In the genomic region with DNA sequence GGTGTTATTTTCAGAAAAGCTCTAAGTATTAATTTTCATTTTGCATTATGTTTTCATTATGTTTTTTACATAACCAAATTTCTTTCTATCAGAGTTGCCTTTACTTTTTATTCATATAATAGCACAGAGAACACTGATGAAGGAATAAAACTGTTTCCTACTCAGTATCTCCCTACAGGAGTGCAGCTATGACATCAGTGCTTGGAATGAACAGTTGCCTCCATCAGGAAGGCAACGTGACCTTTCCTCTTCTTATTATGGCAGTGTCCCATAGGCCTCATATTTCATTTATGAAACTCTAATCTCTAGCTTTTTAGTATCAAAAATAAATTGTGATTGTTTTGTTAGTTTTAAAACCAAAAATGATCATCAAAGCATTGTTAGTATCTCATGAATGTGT, we compare ENCODE assay signal across 23 cellular contexts.
DNase-seq lines count a peak whose midpoint lies in the region; FAIRE-seq and TF ChIP-seq lines count a peak whose summit lies in the region.
"Had no signal": no experiment of that assay in that cellular context is flagged by ENCODE, and none has a peak within 500 bp of the region (broad histone marks: within the 10 kb centered on the region; RNA-seq: fewer than 3 reads in every experiment).

No MANE protein-coding gene starts in this region.

- H3K27me3 ChIP-seq in GM23248 (replicated peaks; ENCODE audit: insufficient read depth) (no peaks in the 10 kb centered on the region), brain microvascular endothelial cell (replicated peaks) (no peaks in the 10 kb centered on the region), osteoblast (ENCODE audit: insufficient read depth, low read length) (no peaks in the 10 kb centered on the region), H7 (ENCODE audit: control insufficient read depth, insufficient read depth, low read length) (no peaks in the 10 kb centered on the region), small intestine (ENCODE audit: control insufficient read depth in 2 of 2, insufficient read depth in 2 of 2, low read length in 2 of 2) (no peaks in the 10 kb centered on the region)

- H3F3A ChIP-seq in GM23248 (ENCODE audit: insufficient read depth) = no peaks in the 10 kb centered on the region

- H3K4me2 ChIP-seq in GM23248 (ENCODE audit: unreplicated experiment) = no peak overlapping the region
- H3K4me2 ChIP-seq in osteoblast (ENCODE audit: insufficient read depth, low read length) = no peak overlapping the region
- H3K4me2 ChIP-seq: SK-N-SH had no signal

- no peak for FAIRE-seq in small intestine (lab: Jason Lieb, UNC)
- FAIRE-seq: H1, HepG2 had no signal

- H3K9ac ChIP-seq in GM23248 = no peak overlapping the region
- H3K9ac ChIP-seq: SK-N-SH had no signal

- in situ Hi-C loops in GM23248 (cut with MboI) (loop anchor here (25.0 kb wide), 1 partner anchor 803 kb away; a partner anchor contains a TSS), brain microvascular endothelial cell (cut with HindIII; ENCODE audit: low pct_ligation_motif_present, low sequenced_read_pairs) (no loop called here), GM13976 (cut with MboI; ENCODE audit: low sequenced_read_pairs, unreplicated experiment) (loop anchor here (25.0 kb wide), 1 partner anchor 803 kb away; a partner anchor contains a TSS)

- H3K9me3 ChIP-seq in GM23248 (ENCODE audit: low read depth) (no peaks in the 10 kb centered on the region), osteoblast (ENCODE audit: low read depth, low read length) (no peaks in the 10 kb centered on the region), small intestine (ENCODE audit: control insufficient read depth, low read depth) (no peaks in the 10 kb centered on the region)
- H3K9me3 ChIP-seq: SK-N-SH had no signal

- H3K4me1 ChIP-seq in GM23248 (ENCODE audit: insufficient read depth) (peaks cover 25% of the 10 kb centered on the region), osteoblast (ENCODE audit: insufficient read depth, low read length) (peaks cover 8% of the 10 kb centered on the region), small intestine (ENCODE audit: control insufficient read depth in 2 of 2, insufficient read depth in 1 of 2, low read depth in 1 of 2, low read length in 1 of 2) (no peaks in the 10 kb centered on the region)

- H3K27ac ChIP-seq in GM23248 (no peak overlapping the region), brain microvascular endothelial cell (no peak overlapping the region), osteoblast (ENCODE audit: low read depth, low read length) (no peak overlapping the region), small intestine (ENCODE audit: low read depth in 1 of 2, low read length in 1 of 2) (no peak overlapping the region)
- H3K27ac ChIP-seq: HL-60 had no signal

- peak; percentile 36 for DNase-seq in GM23248
- DNase-seq in brain microvascular endothelial cell = peak; percentile 1
- DNase-seq in fibroblast of peridontal ligament (ENCODE audit: extremely low read depth) = peak; percentile 33
- DNase-seq in osteoblast (ENCODE audit: insufficient read length, low spot score, missing footprints) = no peak
- no peak for DNase-seq in H7
- no peak for DNase-seq in GM13976 (ENCODE audit: low spot score)
- no peak for DNase-seq in NCI-H1048 (lab: John Stamatoyannopoulos, UW)
- DNase-seq in small intestine = no peak
- DNase-seq: 8988T; C1 segment of cervical spinal cord; CD8-positive, alpha-beta T cell; DND-41; KBM-7; NCI-H1105; NCI-H146; NCI-H2029; NCI-H774; SIG-M5; SK-N-SH had no signal

- no peaks in the 10 kb centered on the region for H4K20me1 ChIP-seq in GM23248 (ENCODE audit: insufficient read depth)
- H4K20me1 ChIP-seq in osteoblast (ENCODE audit: insufficient read depth, low read length) = no peaks in the 10 kb centered on the region

- WGBS in GM23248 (ENCODE audit: low coverage in 1 of 2, low lambda C conversion rate in 2 of 2, missing lambda C conversion rate in 2 of 2), 2 experiments = 21 to 24% methylated on average over 1 of the region's 1 CpG
- WGBS in small intestine, 3 donors = 23 to 40% (median 30%) methylated on average over 1 of the region's 1 CpG

- no peaks in the 10 kb centered on the region for H3K9me2 ChIP-seq in GM23248 (ENCODE audit: insufficient read depth)
- H3K9me2 ChIP-seq: SK-N-SH had no signal

- H3K79me2 ChIP-seq in GM23248 (ENCODE audit: insufficient read depth) (no peaks in the 10 kb centered on the region), osteoblast (ENCODE audit: insufficient read depth, low read length) (no peaks in the 10 kb centered on the region)

- H3K36me3 ChIP-seq in GM23248 (ENCODE audit: low read depth) (no peaks in the 10 kb centered on the region), brain microvascular endothelial cell (replicated peaks) (no peaks in the 10 kb centered on the region), osteoblast (ENCODE audit: insufficient read depth, low read length) (no peaks in the 10 kb centered on the region), H7 (replicated peaks; ENCODE audit: control insufficient read depth, insufficient read depth, low read length) (no peaks in the 10 kb centered on the region), small intestine (ENCODE audit: control insufficient read depth in 2 of 2, insufficient read depth in 2 of 2, low read length in 2 of 2) (no peaks in the 10 kb centered on the region)

- peak overlapping the region; percentile 10; the same call in 1 of the 2 replicates for H2AFZ ChIP-seq in GM23248
- H2AFZ ChIP-seq in osteoblast (ENCODE audit: low read length) = peak overlapping the region; percentile 10

- TF ChIP-seq CTCF in brain microvascular endothelial cell (IDR thresholded peaks at IDR 0.05; ENCODE audit: low read depth, low read length, missing control alignments) (no peak), osteoblast (IDR thresholded peaks at IDR 0.05; ENCODE audit: extremely low read depth, low read depth, low read length) (no peak), GM13976 (IDR thresholded peaks at IDR 0.05; ENCODE audit: borderline replicate concordance, control extremely low read depth, extremely low read depth, insufficient read depth, missing control alignments) (no peak)

- H3K4me3 ChIP-seq in GM23248 (no peak overlapping the region), brain microvascular endothelial cell (ENCODE audit: low read depth, low read length) (no peak overlapping the region), osteoblast (ENCODE audit: insufficient read depth, low read length) (no peak overlapping the region), H7 (ENCODE audit: insufficient read depth, low read depth, low read length) (no peak overlapping the region), small intestine (ENCODE audit: low read depth in 1 of 2, low read length in 2 of 2) (no peak overlapping the region)
- H3K4me3 ChIP-seq: GM12878 had no signal

Comparison
In these comparisons a context has a peak if more than half of its experiments do, and no peak if none do; other contexts are left out.
1. DNase-seq: peak in GM23248 (single experiment), brain microvascular endothelial cell (single experiment) and fibroblast of peridontal ligament (single experiment); none in osteoblast (single experiment), H7 (single experiment), GM13976 (single experiment), NCI-H1048 (single experiment) and small intestine (single experiment).